ENCODE assay signal across 1 cellular context in the genomic region with DNA sequence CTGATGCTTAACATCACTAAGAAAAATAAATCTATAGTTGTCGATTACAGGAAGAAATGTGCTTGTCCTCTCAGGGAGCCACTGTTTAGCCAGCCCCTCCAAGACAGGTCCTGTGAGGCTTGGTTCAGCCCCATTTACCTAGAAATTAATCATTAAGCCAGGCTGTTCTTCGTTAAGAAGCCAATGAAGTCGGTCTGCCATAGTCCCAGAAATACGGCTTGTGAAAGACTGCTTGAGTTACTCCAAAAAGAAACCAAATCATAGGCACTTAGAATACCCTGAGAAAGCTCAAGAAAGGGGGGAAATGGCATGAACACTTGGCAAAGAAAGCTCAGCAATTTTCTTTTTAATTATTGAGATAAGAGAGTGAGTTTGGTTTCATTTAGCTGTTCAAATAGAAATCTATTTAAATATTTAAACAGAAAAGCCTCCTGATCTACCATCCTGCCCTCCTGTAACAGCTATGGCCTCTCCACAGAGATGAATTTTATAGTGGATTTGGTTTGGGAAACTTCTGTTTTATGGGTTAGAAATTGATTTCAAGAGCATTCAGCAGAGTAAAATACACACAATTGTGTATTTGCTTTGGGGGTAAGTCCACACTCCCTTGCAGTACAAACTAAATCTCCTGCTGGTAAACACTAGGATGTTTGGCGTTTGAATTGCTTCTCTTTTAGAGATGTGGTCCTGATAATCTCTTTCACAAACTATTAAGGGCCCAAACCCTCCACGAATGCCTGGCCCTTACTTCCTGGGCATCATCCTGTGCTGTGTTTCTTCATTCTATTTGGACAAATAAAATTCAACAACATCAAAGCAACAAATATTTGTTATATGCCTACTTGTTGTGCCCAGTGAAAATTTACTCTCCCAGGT.
TF ChIP-seq lines count a peak whose summit lies in the region.

No MANE protein-coding gene starts in this region.

TF ChIP-seq in H1, 55 proteins besides CTCF, POLR2A, EP300 and RAD21 (continued from another document):
- TF ChIP-seq NRF1 (IDR thresholded peaks at IDR 0.05; ENCODE audit: low read depth, low read length) (no peak), KDM5A (IDR thresholded peaks at IDR 0.05; ENCODE audit: low read length) (no peak), SUZ12 (IDR thresholded peaks at IDR 0.05; ENCODE audit: low read length) (no peak), TCF12 (IDR thresholded peaks at IDR 0.05; ENCODE audit: low read depth, low read length) (no peak)
- TF ChIP-seq, protein P1, sequence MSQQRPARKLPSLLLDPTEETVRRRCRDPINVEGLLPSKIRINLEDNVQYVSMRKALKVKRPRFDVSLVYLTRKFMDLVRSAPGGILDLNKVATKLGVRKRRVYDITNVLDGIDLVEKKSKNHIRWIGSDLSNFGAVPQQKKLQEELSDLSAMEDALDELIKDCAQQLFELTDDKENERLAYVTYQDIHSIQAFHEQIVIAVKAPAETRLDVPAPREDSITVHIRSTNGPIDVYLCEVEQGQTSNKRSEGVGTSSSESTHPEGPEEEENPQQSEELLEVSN (IDR thresholded peaks at IDR 0.05), result no peak
